In the genomic region with DNA sequence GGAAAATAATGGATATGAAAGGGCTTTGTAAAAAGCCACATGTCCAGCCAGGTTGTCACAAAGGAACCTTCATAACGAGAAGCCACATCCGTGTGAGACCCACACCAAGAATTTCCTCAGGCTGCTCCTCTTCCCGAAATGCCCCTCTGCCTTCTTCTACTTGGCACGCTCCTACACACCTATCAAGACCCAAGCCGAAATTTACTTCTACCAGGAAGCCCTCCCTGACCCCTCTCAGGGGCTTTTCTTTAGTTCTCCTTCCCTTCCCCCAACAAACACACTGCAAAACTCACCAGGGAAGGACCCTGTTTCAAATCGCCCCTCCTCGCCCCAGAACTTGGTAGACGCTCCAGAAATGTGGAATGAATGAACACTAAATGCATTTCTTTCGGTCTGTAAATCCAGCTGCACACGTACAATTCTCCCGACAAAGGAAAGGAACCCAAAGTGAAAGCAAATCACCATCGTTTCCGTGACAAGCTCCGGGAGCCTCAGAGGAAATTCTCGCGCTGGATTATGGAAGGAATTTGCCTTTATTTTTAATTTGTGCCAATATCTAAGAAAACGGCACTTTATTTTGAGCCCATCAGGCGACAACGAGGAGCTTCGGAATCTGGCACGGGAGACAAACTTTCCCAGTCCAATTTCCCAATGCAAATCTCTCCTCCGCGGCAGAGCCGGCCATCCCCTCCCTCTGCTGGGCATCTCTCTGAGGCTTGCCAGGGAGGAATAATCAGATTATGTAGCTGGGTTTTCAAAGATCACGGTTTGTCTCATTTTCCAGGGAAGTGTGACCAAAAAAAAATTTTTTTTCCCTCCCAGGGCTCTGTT, we compare ENCODE assay signal across 1 cellular context.
TF ChIP-seq lines count a peak whose summit lies in the region.

No MANE protein-coding gene starts in this region.

TF ChIP-seq in GM12878, 131 proteins besides CTCF, POLR2A, EP300 and RAD21 (continued from another document):
- no peak for TF ChIP-seq IRF4 (IDR thresholded peaks at IDR 0.05; ENCODE audit: low read depth, low read length)
